In the genomic region with DNA sequence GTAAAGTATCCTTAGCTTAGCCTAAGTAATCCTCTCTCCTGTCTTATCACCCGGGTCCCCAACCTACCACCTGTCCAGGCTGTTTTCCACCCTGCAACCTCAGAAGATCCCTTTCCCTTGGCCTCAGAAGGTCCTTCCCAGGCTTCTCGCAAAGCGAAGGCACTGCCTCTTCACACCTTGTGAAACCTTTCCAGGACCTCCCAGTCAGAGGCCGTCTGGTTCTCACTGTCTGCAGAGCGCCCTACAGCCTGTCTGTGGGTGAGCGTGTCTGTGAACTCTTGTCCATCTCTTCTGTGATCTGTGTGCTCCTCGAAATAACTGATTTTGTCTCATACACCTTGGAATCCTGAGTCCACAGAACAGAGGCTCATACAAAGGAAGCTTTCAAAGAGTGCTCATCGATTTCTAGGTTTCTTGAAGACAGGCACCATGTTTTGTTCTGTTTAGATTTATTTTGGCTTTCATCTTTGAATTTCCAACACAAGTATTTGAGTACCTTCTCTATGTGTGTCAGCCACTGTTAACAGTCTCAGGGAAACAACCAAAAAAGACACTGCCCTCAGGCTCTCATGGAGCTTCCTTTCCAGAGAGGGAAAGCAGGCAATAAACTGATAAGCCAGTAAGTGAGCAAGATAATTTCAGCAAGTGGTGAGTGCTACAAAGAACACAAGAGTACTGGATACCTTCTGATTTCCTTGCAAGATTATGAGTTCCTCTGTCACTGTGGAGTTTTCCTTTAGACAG, we compare ENCODE assay signal across 35 cellular contexts. TPM values are rescaled to one million over a fixed set of nuclear protein-coding genes. Genes with fewer than 3 reads are reported as not detected.
"Had no signal": no experiment of that assay in that cellular context is flagged by ENCODE, and none has a peak within 500 bp of the region (broad histone marks: within the 10 kb centered on the region; RNA-seq: fewer than 3 reads in every experiment).

No MANE protein-coding gene starts in this region.

- H3K9me3 ChIP-seq: ascending aorta, MG63 had no signal

- H3K36me3 ChIP-seq: ascending aorta, MG63, WERI-Rb-1 had no signal

- DNase-seq: activated CD4-positive, alpha-beta T cell treated with anti-CD3 and anti-CD28 coated beads, Interleukin-2, amount 10 ng/mL, durations not matched to agents 24 days and 14 days; activated CD4-positive, alpha-beta T cell treated with anti-CD3 and anti-CD28 coated beads, Interleukin-2, amount 50 U/mL, for 4 hours; activated CD8-positive, alpha-beta T cell treated with anti-CD3 and anti-CD28 coated beads for 36 hours; activated effector memory CD4-positive, alpha-beta T cell treated with anti-CD3 and anti-CD28 coated beads, Interleukin-2, amount 50 U/mL, for 16 hours; activated naive CD4-positive, alpha-beta T cell treated with Interleukin-2 at 50 U/mL for 16 hours; activated naive CD8-positive, alpha-beta T cell treated with anti-CD3 and anti-CD28 coated beads, Interleukin-2, amount 10 ng/mL, durations not matched to agents 7 days and 5 days; activated T-cell treated with anti-CD3 and anti-CD28 coated beads, Interleukin-2, amount 50 U/mL, for 1 hour; activated T-cell treated with anti-CD3 and anti-CD28 coated beads, Interleukin-2, amount 50 U/mL, for 72 hours; amygdala; cerebellar nuclear complex; Karpas-422; KBM-7; MG63; NCI-H1048; NCI-H1105 treated with DMSO at 0.1 percent for 48 hours; NCI-H1436; NCI-H1694; NCI-H1930; NCI-H2081 treated with DMSO at 0.1 percent for 48 hours; NCI-H446 treated with DMSO at 0.1 percent for 48 hours; NCI-H524; NCI-H69; NCI-H82; PC-3; SIG-M5; T1000; WERI-Rb-1 had no signal

- H3K27ac ChIP-seq: ascending aorta, RWPE1, WERI-Rb-1 had no signal

- H3K4me3 ChIP-seq: ascending aorta, MG63 had no signal

- FAIRE-seq: RCC 7860 had no signal

- ATAC-seq: activated CD8-positive, alpha-beta T cell treated with anti-CD3 and anti-CD28 coated beads for 36 hours; activated T-cell treated with anti-CD3 and anti-CD28 coated beads, Interleukin-2, amount 50 U/mL, for 72 hours; activated T-helper 17 cell treated with anti-CD3 and anti-CD28 coated beads, Interleukin-2, amount 50 U/mL, for 72 hours; PC-3; Right ventricle myocardium inferior had no signal

RNA-seq across cellular contexts. Expression of gene PDE10A, which starts 6.3 kb away (rescaled TPM):
- total RNA-seq: activated CD4-positive, alpha-beta T cell treated with anti-CD3 and anti-CD28 coated beads, Interleukin-2, amount 10 ng/mL, durations not matched to agents 24 days and 14 days; activated CD8-positive, alpha-beta memory T cell treated with anti-CD3 and anti-CD28 coated beads for 36 hours; activated CD8-positive, alpha-beta T cell treated with anti-CD3 and anti-CD28 coated beads for 36 hours; activated naive CD8-positive, alpha-beta T cell treated with anti-CD3 and anti-CD28 coated beads, Interleukin-2, amount 10 ng/mL, durations not matched to agents 7 days and 5 days; activated T-cell treated with anti-CD3 and anti-CD28 coated beads, Interleukin-2, amount 50 U/mL, for 72 hours; activated T-helper 17 cell treated with anti-CD3 and anti-CD28 coated beads, Interleukin-2, amount 50 U/mL, for 72 hours; T-helper 1 cell treated with Interleukin-12 subunit alpha and Interleukin-12 subunit beta and Interleukin-4 antibody, amounts not matched to agents 30 ng/mL and 1 ng/mL, for 36 hours; T-helper 2 cell treated with Interferon-gamma antibody and Interleukin-4, amounts not matched to agents 100 ng/mL and 5 ng/mL, for 36 hours had no signal
